10 cellular contexts compared by ENCODE assay signal in genomic region chr13:25881946-25882574, GRCh38.
A peak's percentile ranks its signal among the peaks of the same experiment; 100 is the strongest.
DNase-seq lines count a peak whose midpoint lies in the region; ATAC-seq, FAIRE-seq and TF ChIP-seq lines count a peak whose summit lies in the region.
"Had no signal": no experiment of that assay in that cellular context is flagged by ENCODE, and none has a peak within 500 bp of the region (broad histone marks: within the 10 kb centered on the region; RNA-seq: fewer than 3 reads in every experiment).

No MANE protein-coding gene starts in this region.

- no TSS peak for BruUV-seq in HepG2 (replicated peaks; lab: Mats Ljungman, UMichigan)

- TF ChIP-seq EP300 in HepG2 (IDR thresholded peaks at IDR 0.05; ENCODE audit: low read depth in 2 of 2, low read length in 2 of 2) (no peak), HepG2 (CRISPR knock-in tag; IDR thresholded peaks at IDR 0.05; ENCODE audit: borderline replicate concordance) (no peak)

- TF ChIP-seq CTCF in epithelial cell of proximal tubule (conservative IDR thresholded peaks at IDR 0.05; ENCODE audit: low read depth, low read length) = no peak
- TF ChIP-seq CTCF in psoas muscle (IDR thresholded peaks at IDR 0.05) = no peak
- no peak for TF ChIP-seq CTCF in lower lobe of right lung (IDR thresholded peaks at IDR 0.05)
- no peak for TF ChIP-seq CTCF in HepG2 (CRISPR knock-in tag; IDR thresholded peaks at IDR 0.05)

- no peaks in the 10 kb centered on the region for H3K27me3 ChIP-seq in HUES48 (ENCODE audit: control insufficient read depth, insufficient read depth, low read length)
- no peaks in the 10 kb centered on the region for H3K27me3 ChIP-seq in psoas muscle (ENCODE audit: insufficient read depth in 3 of 3, low read length in 2 of 3)
- H3K27me3 ChIP-seq in lower lobe of right lung (ENCODE audit: low read depth) = no peaks in the 10 kb centered on the region
- peaks cover 4 to 23% of the 10 kb centered on the region in 2 experiments; a peak in 3 of 5 replicates for H3K27me3 ChIP-seq in HepG2 (ENCODE audit: control insufficient read depth in 1 of 2, insufficient read depth in 2 of 2, low read length in 2 of 2)
- H3K27me3 ChIP-seq: testis had no signal

- FAIRE-seq in HepG2 (lab: Jason Lieb, UNC) = no peak
- FAIRE-seq: endometrium had no signal

- H3K4me3 ChIP-seq in HUES48 (ENCODE audit: low read depth, low read length) = no peak overlapping the region; the same call in 1 of the 2 replicates
- H3K4me3 ChIP-seq in epithelial cell of proximal tubule (ENCODE audit: low read depth, low read length) = peak overlapping the region; percentile 15
- peak overlapping the region; percentile 1 for H3K4me3 ChIP-seq in psoas muscle
- H3K4me3 ChIP-seq in lower lobe of right lung = no peak overlapping the region
- no peak overlapping the region for H3K4me3 ChIP-seq in HepG2 (replicated peaks in 1 of 3; ENCODE audit: insufficient read depth in 1 of 3, low read depth in 2 of 3, low read length in 3 of 3)
- H3K4me3 ChIP-seq: testis had no signal

- H3K9ac ChIP-seq in HUES48 (ENCODE audit: low read depth, low read length) (no peak overlapping the region), HepG2 (ENCODE audit: insufficient read depth, low read depth, low read length) (no peak overlapping the region)

- H3K4me2 ChIP-seq in HepG2 (ENCODE audit: low read depth, low read length) = no peak overlapping the region

- H3K27ac ChIP-seq in HUES48 (ENCODE audit: low read depth, low read length) (peak overlapping the region; percentile 48), psoas muscle (no peak overlapping the region), lower lobe of right lung (no peak overlapping the region), HepG2 (ENCODE audit: extremely low read length, insufficient read depth, low read length) (no peak overlapping the region)
- H3K27ac ChIP-seq: testis had no signal

- H3K36me3 ChIP-seq in HUES48 (ENCODE audit: control insufficient read depth, insufficient read depth, low read length) (no peaks in the 10 kb centered on the region), psoas muscle (ENCODE audit: insufficient read depth in 1 of 2, low read depth in 1 of 2) (no peaks in the 10 kb centered on the region), lower lobe of right lung (no peaks in the 10 kb centered on the region), HepG2 (replicated peaks in 1 of 2; ENCODE audit: control insufficient read depth in 1 of 2, insufficient read depth in 2 of 2, low read length in 2 of 2) (no peaks in the 10 kb centered on the region)

- 20 to 28% (median 24%) methylated on average over 15 of the region's 15 CpGs for WGBS in psoas muscle, 3 donors
- WGBS in HepG2 (ENCODE audit: low lambda C conversion rate) = 23% methylated on average over 15 of the region's 15 CpGs

- ATAC-seq in psoas muscle (no peak), lower lobe of right lung (no peak), GM18498 (IDR thresholded peaks at IDR 0.05; ENCODE audit: unreplicated experiment) (no peak), HepG2 (no peak)

- intact Hi-C loops in psoas muscle (cut with DNase I) = loop anchor here in 1 of 2 donors (10.0 kb wide), 1 partner anchor 93 kb away; no protein-coding TSS in a partner anchor
- intact Hi-C loops in lower lobe of right lung (cut with DNase I) = no loop called here
- intact Hi-C loops in HepG2 (cut with micrococcal nuclease; ENCODE audit: unreplicated experiment) = no loop called here

- POLR2A ChIA-PET in HepG2 (lab: Yijun Ruan, JAX) = no interaction called here

- H3K4me1 ChIP-seq in HUES48 (ENCODE audit: control insufficient read depth, insufficient read depth, low read length) (peaks cover 25% of the 10 kb centered on the region), psoas muscle (no peaks in the 10 kb centered on the region), lower lobe of right lung (peaks cover 7% of the 10 kb centered on the region), HepG2 (ENCODE audit: insufficient read depth, low read length) (no peaks in the 10 kb centered on the region)
- H3K4me1 ChIP-seq: testis had no signal

- no peak for TF ChIP-seq RAD21 in HepG2 (CRISPR knock-in tag; IDR thresholded peaks at IDR 0.05)

- no peaks in the 10 kb centered on the region for H3K9me3 ChIP-seq in HUES48 (ENCODE audit: control insufficient read depth, insufficient read depth, low read length)
- no peaks in the 10 kb centered on the region for H3K9me3 ChIP-seq in psoas muscle
- H3K9me3 ChIP-seq in lower lobe of right lung = no peaks in the 10 kb centered on the region
- H3K9me3 ChIP-seq in HepG2 (ENCODE audit: low read length) = no peaks in the 10 kb centered on the region
- H3K9me3 ChIP-seq: testis had no signal

- DNase-seq in NCI-H748 (lab: John Stamatoyannopoulos, UW; ENCODE audit: unreplicated experiment) (peak; percentile 99), epithelial cell of proximal tubule (ENCODE audit: low read depth) (peak; percentile 66), psoas muscle (no peak), lower lobe of right lung (no peak), NCI-H187 treated with DMSO at 0.1 percent for 48 hours (lab: John Stamatoyannopoulos, UW) (no peak), HepG2 (ENCODE audit: low spot score) (no peak)
- DNase-seq: testis had no signal

- H3K79me2 ChIP-seq in HepG2 (ENCODE audit: insufficient read depth, low read length) = no peaks in the 10 kb centered on the region

- no peak for TF ChIP-seq POLR2A in HepG2 (IDR thresholded peaks at IDR 0.05; ENCODE audit: insufficient read depth in 1 of 2, low read depth in 2 of 2, low read length in 2 of 2)

- in situ Hi-C loops in HepG2 (cut with HindIII; ENCODE audit: extremely low pct_ligation_motif_present, low pct_unique_long_range_greater_than_20kb) = no loop called here

- CTCF ChIA-PET in HepG2 (lab: Yijun Ruan, JAX; ENCODE audit: low intra/inter-chr PET ratio, low total read pairs) = no interaction called here

- H2AFZ ChIP-seq in HepG2 (ENCODE audit: low read length) = no peak overlapping the region

- H4K20me1 ChIP-seq in HepG2 (ENCODE audit: insufficient read depth, low read length) = no peaks in the 10 kb centered on the region

TF ChIP-seq in HepG2, 621 proteins besides CTCF, POLR2A, EP300 and RAD21 (continues in another document):
- TF ChIP-seq ZBTB10 (CRISPR knock-in tag; IDR thresholded peaks at IDR 0.05; ENCODE audit: borderline replicate concordance) (no peak), MTF2 (CRISPR knock-in tag; IDR thresholded peaks at IDR 0.05; ENCODE audit: borderline replicate concordance) (no peak), ZNF737 (CRISPR knock-in tag; IDR thresholded peaks at IDR 0.05; ENCODE audit: borderline replicate concordance) (no peak), AKNA (CRISPR knock-in tag; IDR thresholded peaks at IDR 0.05; ENCODE audit: borderline replicate concordance) (no peak)

Comparison
In these comparisons a context has a peak if more than half of its experiments do, and no peak if none do; other contexts are left out.
1. H3K4me3 ChIP-seq: peak in epithelial cell of proximal tubule (single experiment) and psoas muscle (single experiment); none in HUES48 (single experiment), lower lobe of right lung (single experiment) and HepG2 (0 of 3).
2. DNase-seq: peak in NCI-H748 (single experiment) and epithelial cell of proximal tubule (single experiment); none in psoas muscle (0 of 2), lower lobe of right lung (single experiment), NCI-H187 treated with DMSO at 0.1 percent for 48 hours (single experiment) and HepG2 (single experiment).